16 cellular contexts compared by ENCODE assay signal in genomic region chr1:157540852-157541251, GRCh38. TPM values are rescaled to one million over a fixed set of nuclear protein-coding genes. Genes with fewer than 3 reads are reported as not detected.
DNase-seq lines count a peak whose midpoint lies in the region; ATAC-seq and TF ChIP-seq lines count a peak whose summit lies in the region.
"Had no signal": no experiment of that assay in that cellular context is flagged by ENCODE, and none has a peak within 500 bp of the region (broad histone marks: within the 10 kb centered on the region; RNA-seq: fewer than 3 reads in every experiment).

No MANE protein-coding gene starts in this region.

- BruUV-seq in PC-3 (replicated peaks; lab: Mats Ljungman, UMichigan), result no TSS peak

- peaks cover 39% of the 10 kb centered on the region for H3K27me3 ChIP-seq in PC-3 (ENCODE audit: low read length)
- H3K27me3 ChIP-seq in CD4-positive, alpha-beta T cell (ENCODE audit: control insufficient read depth, insufficient read depth, low read length), result no peaks in the 10 kb centered on the region

- intact Hi-C loops in PC-3 (cut with micrococcal nuclease), result no loop called here
- intact Hi-C loops in CD4-positive, alpha-beta T cell (cut with DNase I, micrococcal nuclease), result no loop called here

- no peaks in the 10 kb centered on the region for H3K4me1 Mint-ChIP-seq in stimulated activated naive CD8-positive, alpha-beta T cell treated with anti-CD3 and anti-CD28 coated beads, Interleukin-15, amount 100 ng/mL, for 72 hours
- H3K4me1 Mint-ChIP-seq in CD4-positive, alpha-beta T cell (ENCODE audit: low read depth), result no peaks in the 10 kb centered on the region

- H3K4me3 ChIP-seq in PC-3 (ENCODE audit: low read length) (no peak overlapping the region), fibroblast of mammary gland (ENCODE audit: control insufficient read depth, low read depth, low read length) (no peak overlapping the region)
- H3K4me3 ChIP-seq: A549, HAP-1 had no signal

- no peaks in the 10 kb centered on the region for H3K9me3 ChIP-seq in PC-3 (ENCODE audit: low read length)
- H3K9me3 ChIP-seq in CD4-positive, alpha-beta T cell (ENCODE audit: control insufficient read depth, low read length), result no peaks in the 10 kb centered on the region
- H3K9me3 ChIP-seq: A549, HAP-1 had no signal

- no peak overlapping the region for H3K9ac ChIP-seq in PC-3 (ENCODE audit: low read length)

- no peaks in the 10 kb centered on the region for H3F3A ChIP-seq in PC-3 (ENCODE audit: low read length, unreplicated experiment)

- no peak overlapping the region for H3K27ac ChIP-seq in PC-3 (ENCODE audit: low read length)
- no peak overlapping the region for H3K27ac ChIP-seq in CD4-positive, alpha-beta T cell (ENCODE audit: low read depth, low read length)
- H3K27ac ChIP-seq: A549 had no signal

- no peak overlapping the region for H2AFZ ChIP-seq in PC-3 (ENCODE audit: low read length)

- H3K27me3 Mint-ChIP-seq in stimulated activated naive CD8-positive, alpha-beta T cell treated with anti-CD3 and anti-CD28 coated beads, Interleukin-15, amount 100 ng/mL, for 72 hours, result peaks cover 27% of the 10 kb centered on the region
- peaks cover 27% of the 10 kb centered on the region for H3K27me3 Mint-ChIP-seq in CD4-positive, alpha-beta T cell

- no peaks in the 10 kb centered on the region for H3K9me3 Mint-ChIP-seq in stimulated activated naive CD8-positive, alpha-beta T cell treated with anti-CD3 and anti-CD28 coated beads, Interleukin-15, amount 100 ng/mL, for 72 hours
- no peaks in the 10 kb centered on the region for H3K9me3 Mint-ChIP-seq in CD4-positive, alpha-beta T cell

- peak; percentile 28 for ATAC-seq in stimulated activated naive CD8-positive, alpha-beta T cell treated with anti-CD3 and anti-CD28 coated beads, Interleukin-15, Interleukin-2, amounts not matched to agents 100 U/mL and 50 U/mL, for 24 hours
- ATAC-seq in stimulated activated naive CD8-positive, alpha-beta T cell treated with anti-CD3 and anti-CD28 coated beads, Interleukin-15, amount 100 ng/mL, for 72 hours, result no peak
- ATAC-seq in PC-3 (no peak), HG02840 (IDR thresholded peaks at IDR 0.05; ENCODE audit: low FRiP score, unreplicated experiment) (no peak)
- ATAC-seq in CD4-positive, alpha-beta T cell (ENCODE audit: poor library complexity), result no peak
- ATAC-seq: A549 had no signal

- H3K4me3 Mint-ChIP-seq in stimulated activated naive CD8-positive, alpha-beta T cell treated with anti-CD3 and anti-CD28 coated beads, Interleukin-15, amount 100 ng/mL, for 72 hours, result no peak overlapping the region
- no peak overlapping the region for H3K4me3 Mint-ChIP-seq in CD4-positive, alpha-beta T cell

- no peaks in the 10 kb centered on the region for H3K9me2 ChIP-seq in PC-3 (replicated peaks; ENCODE audit: low read length)

- no peaks in the 10 kb centered on the region for H3K79me2 ChIP-seq in PC-3 (ENCODE audit: low read length)

- DNase-seq in stimulated activated naive CD8-positive, alpha-beta T cell treated with anti-CD3 and anti-CD28 coated beads, Interleukin-15, Interleukin-2, amounts not matched to agents 100 U/mL and 50 U/mL, for 24 hours, result no peak
- no peak for DNase-seq in stimulated activated naive CD8-positive, alpha-beta T cell treated with anti-CD3 and anti-CD28 coated beads, Interleukin-15, amount 100 ng/mL, for 72 hours
- DNase-seq in PC-3 (peak; percentile 29), fibroblast of mammary gland (ENCODE audit: low read depth) (peak; percentile 20), NCI-H2196 treated with DMSO at 0.1 percent for 48 hours (lab: John Stamatoyannopoulos, UW; ENCODE audit: unreplicated experiment) (no peak), RKO (ENCODE audit: low spot score) (no peak)
- DNase-seq in CD4-positive, alpha-beta T cell, result no peak
- DNase-seq: Calu3, DMS79, NCI-H1436, NCI-H69, SHP77 had no signal

- CTCF ChIA-PET in PC-3 (lab: Charles Lee), result no interaction called here
- CTCF ChIA-PET in CD4-positive, alpha-beta T cell (lab: Charles Lee), result interaction anchor here (0.5 kb wide), 1 partner anchor 152 kb away, joined by 3 read pairs; no protein-coding TSS in a partner anchor

- no peaks in the 10 kb centered on the region for H4K20me1 ChIP-seq in PC-3 (ENCODE audit: low read length)

- no peak overlapping the region for H3K27ac Mint-ChIP-seq in stimulated activated naive CD8-positive, alpha-beta T cell treated with anti-CD3 and anti-CD28 coated beads, Interleukin-15, amount 100 ng/mL, for 72 hours
- H3K27ac Mint-ChIP-seq in CD4-positive, alpha-beta T cell, result no peak overlapping the region

- no peak overlapping the region for H3K4me2 ChIP-seq in PC-3 (ENCODE audit: low read length)
- H3K4me2 ChIP-seq: A549 had no signal

- POLR2A ChIA-PET in PC-3 (lab: Charles Lee; ENCODE audit: unreplicated experiment), result no interaction called here
- POLR2A ChIA-PET in CD4-positive, alpha-beta T cell (lab: Charles Lee), result no interaction called here

- TF ChIP-seq CTCF in PC-3 (conservative IDR thresholded peaks at IDR 0.05; ENCODE audit: low read depth, low read length) (no peak), fibroblast of mammary gland (conservative IDR thresholded peaks at IDR 0.05; ENCODE audit: control insufficient read depth, insufficient read depth, low read depth, low read length) (no peak)
- TF ChIP-seq CTCF in CD4-positive, alpha-beta T cell (IDR thresholded peaks at IDR 0.05), result no peak

- no peaks in the 10 kb centered on the region for H3K36me3 ChIP-seq in PC-3 (ENCODE audit: low read depth, low read length)
- H3K36me3 ChIP-seq: HAP-1 had no signal

- H3K36me3 Mint-ChIP-seq in CD4-positive, alpha-beta T cell (ENCODE audit: low read depth), result no peaks in the 10 kb centered on the region

- no peaks in the 10 kb centered on the region for H3K4me1 ChIP-seq in PC-3 (ENCODE audit: insufficient read depth, low read length)
- H3K4me1 ChIP-seq: A549, HAP-1 had no signal

RNA-seq across cellular contexts. Expression of gene FCRL5, which starts 11.5 kb away (rescaled TPM):
- not detected in 2 replicates for total RNA-seq in PC-3 (2014; rRNA removed)
- total RNA-seq in CD4-positive, alpha-beta T cell, result not detected
- total RNA-seq: Calu3, HT-29 had no signal

RNA-seq across cellular contexts. Expression of gene FCRL4, which starts 57.0 kb away (rescaled TPM):
- total RNA-seq in PC-3 (2014; rRNA removed), result not detected in 2 replicates
- total RNA-seq in CD4-positive, alpha-beta T cell, result not detected
- total RNA-seq: Calu3, HT-29 had no signal

Comparison
In these comparisons a context has a peak if more than half of its experiments do, and no peak if none do; other contexts are left out.
1. DNase-seq: peak in PC-3 (single experiment) and fibroblast of mammary gland (single experiment); none in stimulated activated naive CD8-positive, alpha-beta T cell treated with anti-CD3 and anti-CD28 coated beads, Interleukin-15, Interleukin-2, amounts not matched to agents 100 U/mL and 50 U/mL, for 24 hours (single experiment), stimulated activated naive CD8-positive, alpha-beta T cell treated with anti-CD3 and anti-CD28 coated beads, Interleukin-15, amount 100 ng/mL, for 72 hours (0 of 2), CD4-positive, alpha-beta T cell (0 of 10), NCI-H2196 treated with DMSO at 0.1 percent for 48 hours (single experiment) and RKO (single experiment).